ENCODE assay signal across 2 cellular contexts in genomic region chr1:54326577-54327385, GRCh38.
TF ChIP-seq lines count a peak whose summit lies in the region.

No MANE protein-coding gene starts in this region.

TF ChIP-seq in H1, 55 proteins besides CTCF, POLR2A, EP300 and RAD21:
- TF ChIP-seq POLR2AphosphoS5 (IDR thresholded peaks at IDR 0.05; ENCODE audit: low read depth, low read length) (no peak), MAX (IDR thresholded peaks at IDR 0.05) (no peak), MAFK (IDR thresholded peaks at IDR 0.05; ENCODE audit: low read depth, low read length) (no peak), POU5F1 (IDR thresholded peaks at IDR 0.05; ENCODE audit: low read depth, low read length) (no peak), SAP30 (IDR thresholded peaks at IDR 0.05; ENCODE audit: insufficient read depth, insufficient replicate concordance, low read length) (no peak), GABPA (IDR thresholded peaks at IDR 0.05; ENCODE audit: borderline replicate concordance, insufficient read depth, low read length) (no peak), BCL11A (IDR thresholded peaks at IDR 0.05; ENCODE audit: low read depth in 2 of 2, low read length in 2 of 2) (no peak), KDM4A (IDR thresholded peaks at IDR 0.05; ENCODE audit: low read depth, low read length, severe bottlenecking) (no peak), SRF (IDR thresholded peaks at IDR 0.05; ENCODE audit: low read depth, low read length) (no peak), ASH2L (IDR thresholded peaks at IDR 0.05; ENCODE audit: low read length) (no peak), SP1 (IDR thresholded peaks at IDR 0.05; ENCODE audit: low read depth, low read length) (no peak), CHD2 (IDR thresholded peaks at IDR 0.05; ENCODE audit: low read length) (no peak), CTBP2 (IDR thresholded peaks at IDR 0.05; ENCODE audit: borderline replicate concordance, insufficient read depth, insufficient read length, low read length) (no peak), YY1 (IDR thresholded peaks at IDR 0.05; ENCODE audit: low read depth, low read length) (no peak), EZH2 (IDR thresholded peaks at IDR 0.05; ENCODE audit: low read depth, low read length, severe bottlenecking) (no peak), KDM1A (IDR thresholded peaks at IDR 0.05; ENCODE audit: borderline replicate concordance, low read length) (no peak), SUZ12 (IDR thresholded peaks at IDR 0.05; ENCODE audit: low read length) (no peak), E2F6 (IDR thresholded peaks at IDR 0.05) (no peak), BRCA1 (IDR thresholded peaks at IDR 0.05; ENCODE audit: low read depth, low read length) (no peak), JUN (IDR thresholded peaks at IDR 0.05; ENCODE audit: low read depth, low read length) (no peak)

TF ChIP-seq in neural cell, 6 proteins besides CTCF, POLR2A, EP300 and RAD21:
- TF ChIP-seq POLR2AphosphoS5 (IDR thresholded peaks at IDR 0.05) = no peak
- TF ChIP-seq MXI1 (conservative IDR thresholded peaks at IDR 0.05; ENCODE audit: poor library complexity, severe bottlenecking) = no peak
- TF ChIP-seq TAF1 (IDR thresholded peaks at IDR 0.05; ENCODE audit: low read depth) = no peak
TF ChIP-seq in neural cell: peak in this region for 0.
